ENCODE assay signal across 10 cellular contexts in genomic region chr1:172906778-172907592, GRCh38.
DNase-seq lines count a peak whose midpoint lies in the region; ATAC-seq and TF ChIP-seq lines count a peak whose summit lies in the region.
"Had no signal": no experiment of that assay in that cellular context is flagged by ENCODE, and none has a peak within 500 bp of the region (broad histone marks: within the 10 kb centered on the region; RNA-seq: fewer than 3 reads in every experiment).

No MANE protein-coding gene starts in this region.

- peaks cover 6% of the 10 kb centered on the region; the same call in 1 of the 2 replicates for H3K9me2 ChIP-seq in GM23338 (ENCODE audit: insufficient read depth)

- H2AFZ ChIP-seq in GM23338, result peak overlapping the region; percentile 48; the same call in 1 of the 2 replicates
- H2AFZ ChIP-seq in fibroblast of lung (ENCODE audit: low read length), result no peak overlapping the region

- peaks cover 4% of the 10 kb centered on the region; the same call in 2 of the 3 replicates for H3K36me3 Mint-ChIP-seq in GM23338 (ENCODE audit: low read depth)
- H3K36me3 Mint-ChIP-seq in T-helper 1 cell treated with Interleukin-12 subunit alpha and Interleukin-12 subunit beta and Interleukin-4 antibody, amounts not matched to agents 30 μg/mL and 1 μg/mL, for 36 hours (ENCODE audit: low read depth), result no peaks in the 10 kb centered on the region
- H3K36me3 Mint-ChIP-seq in nephron progenitor cell (ENCODE audit: low read depth), result no peaks in the 10 kb centered on the region

- no peak for TF ChIP-seq CTCF in GM23338 (conservative IDR thresholded peaks at IDR 0.05; ENCODE audit: low read depth in 2 of 2)
- TF ChIP-seq CTCF in fibroblast of lung (conservative IDR thresholded peaks at IDR 0.05 in 1 of 2, IDR thresholded peaks at IDR 0.05 in 1 of 2; ENCODE audit: low read depth in 1 of 2, low read length in 2 of 2), result no peak
- no peak for TF ChIP-seq CTCF in WERI-Rb-1 (IDR thresholded peaks at IDR 0.05; ENCODE audit: low read depth, low read length)
- no peak for TF ChIP-seq CTCF in nephron progenitor cell (IDR thresholded peaks at IDR 0.05)

- H3K9ac ChIP-seq in fibroblast of lung (ENCODE audit: insufficient read depth, low read length), result no peak overlapping the region

- no peaks in the 10 kb centered on the region; the same call in 1 of the 2 replicates for H3K36me3 ChIP-seq in GM23338 (ENCODE audit: insufficient read depth)
- H3K36me3 ChIP-seq in fibroblast of lung (ENCODE audit: control insufficient read depth, insufficient read depth, low read length), result no peaks in the 10 kb centered on the region
- no peaks in the 10 kb centered on the region for H3K36me3 ChIP-seq in WERI-Rb-1

- H3K27me3 ChIP-seq in GM23338 (ENCODE audit: insufficient read depth) (no peaks in the 10 kb centered on the region), fibroblast of lung (ENCODE audit: control insufficient read depth, insufficient read depth, low read length) (no peaks in the 10 kb centered on the region), WERI-Rb-1 (ENCODE audit: insufficient read depth, low read depth, severe bottlenecking) (peaks cover 25% of the 10 kb centered on the region)

- H3K9me3 Mint-ChIP-seq in GM23338, result peaks cover 17% of the 10 kb centered on the region; the same call in 2 of the 3 replicates
- H3K9me3 Mint-ChIP-seq in T-helper 1 cell treated with Interleukin-12 subunit alpha and Interleukin-12 subunit beta and Interleukin-4 antibody, amounts not matched to agents 30 μg/mL and 1 μg/mL, for 36 hours, result peaks cover 17% of the 10 kb centered on the region
- no peaks in the 10 kb centered on the region for H3K9me3 Mint-ChIP-seq in nephron progenitor cell

- H3K4me3 ChIP-seq in GM23338, result no peak overlapping the region
- H3K4me3 ChIP-seq in fibroblast of lung (replicated peaks in 1 of 4; ENCODE audit: control extremely low read depth in 1 of 4, insufficient read depth in 1 of 4, low read depth in 3 of 4, low read length in 4 of 4), result no peak overlapping the region
- H3K4me3 ChIP-seq in WERI-Rb-1 (ENCODE audit: low read depth, low read length), result no peak overlapping the region

- H3K27me3 Mint-ChIP-seq in GM23338 (ENCODE audit: insufficient read depth, low read depth, poor library complexity) (peaks cover 7% of the 10 kb centered on the region), nephron progenitor cell (ENCODE audit: low read depth, poor library complexity) (peaks cover 16% of the 10 kb centered on the region)
- H3K27me3 Mint-ChIP-seq in T-helper 1 cell treated with Interleukin-12 subunit alpha and Interleukin-12 subunit beta and Interleukin-4 antibody, amounts not matched to agents 30 μg/mL and 1 μg/mL, for 36 hours (ENCODE audit: low read depth), result peaks cover 15% of the 10 kb centered on the region

- ATAC-seq in GM23338 (no peak), GM19324 (IDR thresholded peaks at IDR 0.05; ENCODE audit: low FRiP score, unreplicated experiment) (no peak), GM21423 (IDR thresholded peaks at IDR 0.05; ENCODE audit: unreplicated experiment) (no peak)

- DNase-seq in ACHN, result peak; percentile 99
- no peak for DNase-seq in GM23338 (ENCODE audit: low spot score)
- peak; percentile 76 to 96 for DNase-seq in fibroblast of lung (ENCODE audit: low read depth in 2 of 2)
- no peak for DNase-seq in WERI-Rb-1
- no peak for DNase-seq in nephron progenitor cell
- DNase-seq: caudate nucleus, NCI-H774 had no signal

- H4K20me1 ChIP-seq in GM23338 (replicated peaks; ENCODE audit: insufficient read depth) (no peaks in the 10 kb centered on the region), fibroblast of lung (ENCODE audit: control insufficient read depth, extremely low read depth, insufficient read depth, low read length) (no peaks in the 10 kb centered on the region)

- H3F3A ChIP-seq in GM23338 (replicated peaks; ENCODE audit: low read depth), result no peaks in the 10 kb centered on the region

- H3K4me3 Mint-ChIP-seq in GM23338 (no peak overlapping the region), nephron progenitor cell (no peak overlapping the region)
- H3K4me3 Mint-ChIP-seq in T-helper 1 cell treated with Interleukin-12 subunit alpha and Interleukin-12 subunit beta and Interleukin-4 antibody, amounts not matched to agents 30 μg/mL and 1 μg/mL, for 36 hours, result peak overlapping the region; percentile 1

- no peaks in the 10 kb centered on the region; the same call in 2 of the 3 replicates for H3K4me1 Mint-ChIP-seq in GM23338
- H3K4me1 Mint-ChIP-seq in T-helper 1 cell treated with Interleukin-12 subunit alpha and Interleukin-12 subunit beta and Interleukin-4 antibody, amounts not matched to agents 30 μg/mL and 1 μg/mL, for 36 hours (ENCODE audit: low read depth), result peaks cover 15% of the 10 kb centered on the region
- H3K4me1 Mint-ChIP-seq in nephron progenitor cell, result no peaks in the 10 kb centered on the region

- H3K4me2 ChIP-seq in GM23338 (no peak overlapping the region), fibroblast of lung (ENCODE audit: extremely low read depth, insufficient read depth, low read length) (peak overlapping the region; percentile 13)

- H3K27ac ChIP-seq in GM23338 (ENCODE audit: low read depth) (no peak overlapping the region), fibroblast of lung (ENCODE audit: insufficient read depth, low read length) (peak overlapping the region; percentile 81), WERI-Rb-1 (no peak overlapping the region)

- H3K79me2 ChIP-seq in GM23338 (replicated peaks; ENCODE audit: insufficient read depth) (no peaks in the 10 kb centered on the region), fibroblast of lung (ENCODE audit: control insufficient read depth, insufficient read depth, low read length) (no peaks in the 10 kb centered on the region)

- H3K9me3 ChIP-seq in fibroblast of lung (ENCODE audit: control insufficient read depth, insufficient read depth, low read depth, low read length) (no peaks in the 10 kb centered on the region), WERI-Rb-1 (ENCODE audit: severe bottlenecking) (peaks cover 4% of the 10 kb centered on the region)

- no peaks in the 10 kb centered on the region for H3K4me1 ChIP-seq in GM23338 (ENCODE audit: insufficient read depth)
- H3K4me1 ChIP-seq in fibroblast of lung (ENCODE audit: control insufficient read depth, extremely low read depth, insufficient read depth, low read length), result peaks cover 42% of the 10 kb centered on the region

- in situ Hi-C loops in ACHN (cut with HindIII; ENCODE audit: low pct_ligation_motif_present, low pct_unique_long_range_greater_than_20kb, low sequenced_read_pairs), result no loop called here

- H3K27ac Mint-ChIP-seq in GM23338 (peak overlapping the region; percentile 90), nephron progenitor cell (no peak overlapping the region)
- H3K27ac Mint-ChIP-seq in T-helper 1 cell treated with Interleukin-12 subunit alpha and Interleukin-12 subunit beta and Interleukin-4 antibody, amounts not matched to agents 30 μg/mL and 1 μg/mL, for 36 hours, result peak overlapping the region; percentile 50

TF ChIP-seq in GM23338, 12 proteins besides CTCF, POLR2A, EP300 and RAD21:
- TF ChIP-seq ZNF114 (CRISPR knock-in tag; IDR thresholded peaks at IDR 0.05), result no peak
TF ChIP-seq in GM23338: peak in this region for 0.

Comparison
In these comparisons a context has a peak if more than half of its experiments do, and no peak if none do; other contexts are left out.
1. DNase-seq: peak in ACHN (single experiment) and fibroblast of lung (2 of 2); none in GM23338 (single experiment), WERI-Rb-1 (single experiment) and nephron progenitor cell (single experiment).